Comparison of ENCODE assay signal across 26 cellular contexts in the genomic region with DNA sequence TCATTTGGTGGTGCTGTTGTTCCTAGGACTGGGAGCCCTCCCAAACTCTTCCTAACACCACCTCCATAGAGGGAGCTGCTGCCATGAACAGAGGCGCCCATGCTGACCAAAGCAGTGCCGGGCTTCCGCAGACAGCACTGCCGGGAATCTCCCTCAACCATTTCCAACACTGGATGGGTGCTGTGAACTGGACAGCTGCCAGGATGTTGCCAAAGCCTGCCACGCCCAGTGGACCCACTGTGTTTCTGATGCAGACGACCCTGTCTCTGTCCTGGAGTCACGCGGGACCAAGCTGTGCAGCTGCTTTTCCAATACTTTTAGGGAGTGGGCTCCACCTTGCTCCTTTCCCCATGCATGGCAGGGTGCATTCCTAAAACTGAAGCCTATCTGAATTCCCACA. TPM values are rescaled to one million over a fixed set of nuclear protein-coding genes. Genes with fewer than 3 reads are reported as not detected.
"Had no signal": no experiment of that assay in that cellular context is flagged by ENCODE, and none has a peak within 500 bp of the region (broad histone marks: within the 10 kb centered on the region; RNA-seq: fewer than 3 reads in every experiment).

No MANE protein-coding gene starts in this region.

- H3K27ac ChIP-seq: KMS-11, PC-9, RWPE1, SJCRH30, SK-N-MC had no signal

- H3K27me3 ChIP-seq: SJCRH30 had no signal

- H3K4me1 ChIP-seq: SJCRH30 had no signal

- H3K9me3 ChIP-seq: SJCRH30 had no signal

- H3K9ac ChIP-seq: KMS-11 had no signal

- H3K4me2 ChIP-seq: KMS-11, PC-9 had no signal

- DNase-seq: Karpas-422, KBM-7, MM.1S, NCI-H1048, NCI-H1092 treated with DMSO at 0.1 percent for 48 hours, NCI-H1417 treated with DMSO at 0.1 percent for 48 hours, NCI-H1436 treated with DMSO at 0.1 percent for 48 hours, NCI-H1694 treated with DMSO at 0.1 percent for 48 hours, NCI-H187 treated with DMSO at 0.1 percent for 48 hours, NCI-H2029, NCI-H2081, NCI-H2227 treated with DMSO at 0.1 percent for 48 hours, NCI-H345, NCI-H446, NCI-H524 treated with DMSO at 0.1 percent for 48 hours, NCI-H526 treated with DMSO at 0.1 percent for 48 hours, NCI-H774, PC-9, SHP77, SIG-M5, SJCRH30, SW 1271 had no signal

- H3K4me3 ChIP-seq: PC-9, SJCRH30, SK-N-MC had no signal

- H2AFZ ChIP-seq: PC-9 had no signal

- H3K36me3 ChIP-seq: SJCRH30 had no signal

RNA-seq across cellular contexts. Expression of a gene that starts 16.9 kb away (rescaled TPM):
- total RNA-seq: RPMI7951 had no signal
